23 cellular contexts compared by ENCODE assay signal in the genomic region with DNA sequence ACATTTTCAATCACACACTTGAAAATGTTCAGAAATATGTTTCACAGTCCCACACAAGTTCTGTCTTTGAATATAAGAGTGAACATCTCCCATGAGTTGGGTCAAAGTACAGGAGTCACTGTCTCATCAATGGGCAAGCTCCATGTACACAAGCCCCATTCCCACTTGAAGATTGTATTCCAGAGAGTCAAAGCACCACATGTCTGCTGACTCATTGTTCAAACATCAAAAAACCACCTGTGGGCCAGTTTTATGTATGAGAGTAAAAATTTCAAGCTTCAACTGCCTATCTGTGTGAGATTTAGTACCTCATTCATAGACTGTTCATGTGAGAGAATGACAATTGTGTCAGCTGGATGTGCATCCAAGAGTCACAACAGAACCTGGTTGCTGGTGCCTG.
"Had no signal": no experiment of that assay in that cellular context is flagged by ENCODE, and none has a peak within 500 bp of the region (broad histone marks: within the 10 kb centered on the region; RNA-seq: fewer than 3 reads in every experiment).

No MANE protein-coding gene starts in this region.

- H3K4me3 Mint-ChIP-seq: immature natural killer cell; natural killer cell; stimulated activated effector memory CD8-positive, alpha-beta T cell treated with anti-CD3 and anti-CD28 coated beads, Interleukin-12 subunit alpha, Interleukin-12 subunit beta, amount 100 ng/mL, for 72 hours had no signal

- H3K4me3 ChIP-seq: dorsolateral prefrontal cortex, esophagus muscularis mucosa, lower lobe of right lung, ovary, stomach, thyroid gland, vagina had no signal

- FAIRE-seq: colon had no signal

- H3K27ac Mint-ChIP-seq: immature natural killer cell; natural killer cell; stimulated activated effector memory CD8-positive, alpha-beta T cell treated with anti-CD3 and anti-CD28 coated beads, Interleukin-12 subunit alpha, Interleukin-12 subunit beta, amount 100 ng/mL, for 72 hours had no signal

- H3K9me3 Mint-ChIP-seq: immature natural killer cell, natural killer cell had no signal

- H3K9me3 ChIP-seq: esophagus muscularis mucosa, lower lobe of right lung, ovary, stomach, thyroid gland, vagina had no signal

- H3K4me1 Mint-ChIP-seq: immature natural killer cell; natural killer cell; stimulated activated effector memory CD8-positive, alpha-beta T cell treated with anti-CD3 and anti-CD28 coated beads, Interleukin-12 subunit alpha, Interleukin-12 subunit beta, amount 100 ng/mL, for 72 hours had no signal

- H3K36me3 ChIP-seq: esophagus muscularis mucosa, lower lobe of right lung, ovary, stomach, thyroid gland, vagina had no signal

- H3K36me3 Mint-ChIP-seq: immature natural killer cell; natural killer cell; stimulated activated effector memory CD8-positive, alpha-beta T cell treated with anti-CD3 and anti-CD28 coated beads, Interleukin-12 subunit alpha, Interleukin-12 subunit beta, amount 100 ng/mL, for 72 hours had no signal

- H3K27me3 ChIP-seq: dorsolateral prefrontal cortex, esophagus muscularis mucosa, ovary, stomach, thyroid gland, vagina had no signal

- DNase-seq: dorsolateral prefrontal cortex; effector CD4-positive, alpha-beta T cell; foreskin melanocyte; hypothalamus; immature natural killer cell; islet precursor cell; left ventricle myocardium superior; lower lobe of right lung; natural killer cell; occipital lobe; ovary; stimulated activated CD4-positive, alpha-beta T cell treated with anti-CD3 and anti-CD28 coated beads, Interleukin-2, amount 100 ng/mL, for 24 hours; stimulated activated CD4-positive, alpha-beta T cell treated with anti-CD3 and anti-CD28 coated beads, Interleukin-4, amount 100 ng/mL, for 24 hours; stimulated activated naive CD4-positive, alpha-beta T cell treated with Interleukin-2 at 50 U/mL for 16 hours; stomach; thyroid gland; trophoblast cell had no signal

- ATAC-seq: left ventricle myocardium superior; lower lobe of right lung; natural killer cell; sciatic nerve; stimulated activated effector memory CD8-positive, alpha-beta T cell treated with anti-CD3 and anti-CD28 coated beads, Interleukin-12 subunit alpha, Interleukin-12 subunit beta, amount 100 ng/mL, for 72 hours had no signal

- H3K27ac ChIP-seq: dorsolateral prefrontal cortex, epithelial cell of prostate, esophagus muscularis mucosa, lower lobe of right lung, ovary, stomach, thyroid gland, vagina had no signal

- H3K4me1 ChIP-seq: esophagus muscularis mucosa, lower lobe of right lung, stomach, thyroid gland, vagina had no signal
